16 cellular contexts compared by ENCODE assay signal in genomic region chr11:6572215-6572614, GRCh38. TPM values are rescaled to one million over a fixed set of nuclear protein-coding genes. Genes with fewer than 3 reads are reported as not detected.
A peak's percentile ranks its signal among the peaks of the same experiment; 100 is the strongest.
DNase-seq lines count a peak whose midpoint lies in the region; ATAC-seq and TF ChIP-seq lines count a peak whose summit lies in the region.
"Had no signal": no experiment of that assay in that cellular context is flagged by ENCODE, and none has a peak within 500 bp of the region (broad histone marks: within the 10 kb centered on the region; RNA-seq: fewer than 3 reads in every experiment).

No MANE protein-coding gene starts in this region.

- peak; percentile 26 for DNase-seq in MCF 10A (ENCODE audit: unreplicated experiment)
- no peak for DNase-seq in breast epithelium (ENCODE audit: low spot score in 2 of 2)
- peak; percentile 42 for DNase-seq in brain microvascular endothelial cell
- peak; percentile 42 to 73 for DNase-seq in foreskin keratinocyte
- DNase-seq in OCI-LY7 (ENCODE audit: low spot score), result no peak
- DNase-seq in T-helper 9 cell, result no peak
- no peak for DNase-seq in dermis blood vessel endothelial cell
- DNase-seq in NCI-H146 (lab: John Stamatoyannopoulos, UW), result no peak
- DNase-seq: activated CD4-positive, alpha-beta T cell treated with anti-CD3 and anti-CD28 coated beads, Interleukin-2, amount 50 U/mL, for 4 hours; lower lobe of right lung; NCI-H2029 treated with DMSO at 0.1 percent for 48 hours; Right ventricle myocardium superior; small intestine had no signal

- H3K36me3 Mint-ChIP-seq in MCF 10A (ENCODE audit: insufficient read depth, unreplicated experiment), result peaks cover 8% of the 10 kb centered on the region

- TF ChIP-seq CTCF in MCF 10A (IDR thresholded peaks at IDR 0.05; ENCODE audit: unreplicated experiment) (no peak), breast epithelium (IDR thresholded peaks at IDR 0.05) (no peak), brain microvascular endothelial cell (IDR thresholded peaks at IDR 0.05; ENCODE audit: low read depth, low read length, missing control alignments) (no peak), foreskin keratinocyte (conservative IDR thresholded peaks at IDR 0.05) (no peak), OCI-LY7 (conservative IDR thresholded peaks at IDR 0.05; ENCODE audit: low read length) (no peak)

- in situ Hi-C loops in brain microvascular endothelial cell (cut with HindIII; ENCODE audit: low pct_ligation_motif_present, low sequenced_read_pairs), result no loop called here

- no peak overlapping the region for H3K27ac ChIP-seq in breast epithelium
- H3K27ac ChIP-seq in brain microvascular endothelial cell, result no peak overlapping the region
- H3K27ac ChIP-seq in foreskin keratinocyte, result no peak overlapping the region
- H3K27ac ChIP-seq in OCI-LY7 (ENCODE audit: low read depth, low read length, poor library complexity, severe bottlenecking), result no peak overlapping the region
- H3K27ac ChIP-seq: 22Rv1, lower lobe of right lung had no signal

- CTCF ChIA-PET in MCF 10A (lab: Yijun Ruan, JAX), result interaction anchor here (1.5 kb wide), 1 partner anchor 9 kb away, joined by 3 read pairs; no protein-coding TSS in a partner anchor
- CTCF ChIA-PET in OCI-LY7 (lab: Charles Lee; ENCODE audit: unreplicated experiment), result no interaction called here

- H3K9me3 Mint-ChIP-seq in MCF 10A (ENCODE audit: unreplicated experiment), result no peaks in the 10 kb centered on the region
- H3K9me3 Mint-ChIP-seq: activated T-helper 17 cell treated with anti-CD3 and anti-CD28 coated beads, Interleukin-2, amount 50 U/mL, for 72 hours; stimulated activated naive CD8-positive, alpha-beta T cell treated with anti-CD3 and anti-CD28 coated beads, Interleukin-15, Interleukin-2, amounts not matched to agents 100 ng/mL and 50 ng/mL, for 24 hours had no signal

- H3K9me3 ChIP-seq in breast epithelium (no peaks in the 10 kb centered on the region), OCI-LY7 (ENCODE audit: low read length) (no peaks in the 10 kb centered on the region)
- H3K9me3 ChIP-seq: lower lobe of right lung had no signal

- H3K27me3 ChIP-seq in breast epithelium (no peaks in the 10 kb centered on the region), brain microvascular endothelial cell (replicated peaks) (no peaks in the 10 kb centered on the region), foreskin keratinocyte (no peaks in the 10 kb centered on the region)

- H3K79me2 ChIP-seq in OCI-LY7 (ENCODE audit: insufficient read depth, low read depth, low read length), result no peaks in the 10 kb centered on the region

- H3K4me3 ChIP-seq in breast epithelium (no peak overlapping the region), brain microvascular endothelial cell (ENCODE audit: low read depth, low read length) (no peak overlapping the region), OCI-LY7 (ENCODE audit: low read depth, low read length, poor library complexity, severe bottlenecking) (no peak overlapping the region)
- H3K4me3 ChIP-seq: lower lobe of right lung had no signal

- H2AFZ ChIP-seq in OCI-LY7 (ENCODE audit: low read length), result no peak overlapping the region

- H3K9me2 ChIP-seq in OCI-LY7 (ENCODE audit: insufficient read depth, low read length), result no peaks in the 10 kb centered on the region

- H3K4me3 Mint-ChIP-seq in MCF 10A (ENCODE audit: unreplicated experiment), result no peak overlapping the region
- H3K4me3 Mint-ChIP-seq: activated T-helper 17 cell treated with anti-CD3 and anti-CD28 coated beads, Interleukin-2, amount 50 U/mL, for 72 hours; stimulated activated naive CD8-positive, alpha-beta T cell treated with anti-CD3 and anti-CD28 coated beads, Interleukin-15, Interleukin-2, amounts not matched to agents 100 ng/mL and 50 ng/mL, for 24 hours had no signal

- ATAC-seq in foreskin keratinocyte, result peak; percentile 61
- ATAC-seq: activated T-helper 17 cell treated with anti-CD3 and anti-CD28 coated beads, Interleukin-2, amount 50 U/mL, for 72 hours had no signal

- peak overlapping the region; percentile 33 for H3K27ac Mint-ChIP-seq in MCF 10A (ENCODE audit: low read depth, unreplicated experiment)
- H3K27ac Mint-ChIP-seq: activated T-helper 17 cell treated with anti-CD3 and anti-CD28 coated beads, Interleukin-2, amount 50 U/mL, for 72 hours; stimulated activated naive CD8-positive, alpha-beta T cell treated with anti-CD3 and anti-CD28 coated beads, Interleukin-15, Interleukin-2, amounts not matched to agents 100 ng/mL and 50 ng/mL, for 24 hours had no signal

- no peaks in the 10 kb centered on the region for H3K36me3 ChIP-seq in breast epithelium
- H3K36me3 ChIP-seq in brain microvascular endothelial cell (replicated peaks), result no peaks in the 10 kb centered on the region
- H3K36me3 ChIP-seq in OCI-LY7 (ENCODE audit: insufficient read depth, low read length), result no peaks in the 10 kb centered on the region
- H3K36me3 ChIP-seq: lower lobe of right lung had no signal

- TF ChIP-seq POLR2A in breast epithelium (IDR thresholded peaks at IDR 0.05), result no peak

- H3K4me1 ChIP-seq in breast epithelium (peaks cover 0 to 1% of the 10 kb centered on the region in 2 donors), foreskin keratinocyte (no peaks in the 10 kb centered on the region), OCI-LY7 (ENCODE audit: insufficient read depth, low read length, poor library complexity, severe bottlenecking) (no peaks in the 10 kb centered on the region)
- H3K4me1 ChIP-seq: lower lobe of right lung had no signal

- peaks cover 26% of the 10 kb centered on the region for H3K4me1 Mint-ChIP-seq in MCF 10A (ENCODE audit: insufficient read depth, unreplicated experiment)

- BruUV-seq in MCF 10A (replicated peaks; lab: Mats Ljungman, UMichigan) (no TSS peak), OCI-LY7 (replicated peaks; lab: Mats Ljungman, UMichigan) (no TSS peak)

- no peaks in the 10 kb centered on the region for H4K20me1 ChIP-seq in OCI-LY7 (ENCODE audit: insufficient read depth, low read length)

- H3K4me2 ChIP-seq in OCI-LY7 (ENCODE audit: low read length), result no peak overlapping the region

- intact Hi-C loops in MCF 10A (cut with micrococcal nuclease) (no loop called here), breast epithelium (cut with DNase I; ENCODE audit: low total_unique reads) (no loop called here), OCI-LY7 (cut with micrococcal nuclease; ENCODE audit: unreplicated experiment) (no loop called here)

- POLR2A ChIA-PET in MCF 10A (lab: Yijun Ruan, JAX) (no interaction called here), OCI-LY7 (lab: Charles Lee) (no interaction called here)

- no peaks in the 10 kb centered on the region for H3K27me3 Mint-ChIP-seq in MCF 10A (ENCODE audit: insufficient read depth, unreplicated experiment)
- H3K27me3 Mint-ChIP-seq: activated T-helper 17 cell treated with anti-CD3 and anti-CD28 coated beads, Interleukin-2, amount 50 U/mL, for 72 hours; stimulated activated naive CD8-positive, alpha-beta T cell treated with anti-CD3 and anti-CD28 coated beads, Interleukin-15, Interleukin-2, amounts not matched to agents 100 ng/mL and 50 ng/mL, for 24 hours had no signal

RNA-seq across cellular contexts. Expression of gene RRP8, which starts 31.2 kb away (rescaled TPM):
- total RNA-seq in MCF 10A (2022), result 23.4 and 27.6 TPM in 2 replicates
- total RNA-seq in breast epithelium, result 10 to 100 TPM in 2 of 3 donors, 1 to 10 TPM in 1; 8.8 to 22.2 (median 20.3) TPM
- 25.0 and 26.1 TPM in 2 replicates for total RNA-seq in foreskin keratinocyte
- polyA plus RNA-seq in foreskin keratinocyte, result 30.4 and 34.6 TPM in 2 replicates
- total RNA-seq in OCI-LY7 (2014; rRNA removed; shearing (Covaris generic)), result 26.4 and 29.4 TPM in 2 replicates
- 25.0 and 33.6 TPM in 2 replicates for total RNA-seq in OCI-LY7 (2022)
- 15.1 and 16.0 TPM in 2 replicates for total RNA-seq in dermis blood vessel endothelial cell

RNA-seq across cellular contexts. Expression of gene ILK, which starts 31.4 kb away (rescaled TPM):
- total RNA-seq in MCF 10A (2022), result 78.9 and 92.3 TPM in 2 replicates
- total RNA-seq in breast epithelium, result 100 to 1,000 TPM; 113 to 118 (median 113) TPM
- 143 and 151 TPM in 2 replicates for total RNA-seq in foreskin keratinocyte
- 143 and 150 TPM in 2 replicates for polyA plus RNA-seq in foreskin keratinocyte
- total RNA-seq in OCI-LY7 (2014; rRNA removed; shearing (Covaris generic)), result 52.0 and 64.8 TPM in 2 replicates
- total RNA-seq in OCI-LY7 (2022), result 80.3 and 88.2 TPM in 2 replicates
- 163 and 202 TPM in 2 replicates for total RNA-seq in dermis blood vessel endothelial cell

RNA-seq across cellular contexts. Expression of gene TAF10, which starts 39.8 kb away (rescaled TPM):
- total RNA-seq in MCF 10A (2022) (157 and 167 TPM in 2 replicates), breast epithelium (10 to 100 TPM; 45.4 to 82.6 (median 54.7) TPM), foreskin keratinocyte (152 and 171 TPM in 2 replicates), OCI-LY7 (2022) (139 and 146 TPM in 2 replicates), dermis blood vessel endothelial cell (27.5 and 34.2 TPM in 2 replicates)
- 195 and 218 TPM in 2 replicates for polyA plus RNA-seq in foreskin keratinocyte
- 97.0 and 117 TPM in 2 replicates for total RNA-seq in OCI-LY7 (2014; rRNA removed; shearing (Covaris generic))

RNA-seq across cellular contexts. Expression of gene TPP1, which starts 47.0 kb away (rescaled TPM):
- 26.9 and 46.5 TPM in 2 replicates for total RNA-seq in MCF 10A (2022)
- 10 to 100 TPM; 27.2 to 71.4 (median 38.2) TPM for total RNA-seq in breast epithelium
- total RNA-seq in foreskin keratinocyte, result 36.3 and 43.3 TPM in 2 replicates
- 33.0 and 33.1 TPM in 2 replicates for polyA plus RNA-seq in foreskin keratinocyte
- total RNA-seq in OCI-LY7 (2014; rRNA removed; shearing (Covaris generic)), result 11.9 and 16.6 TPM in 2 replicates
- total RNA-seq in OCI-LY7 (2022), result 41.1 and 45.4 TPM in 2 replicates
- 137 and 197 TPM in 2 replicates for total RNA-seq in dermis blood vessel endothelial cell

Comparison
In these comparisons a context has a peak if more than half of its experiments do, and no peak if none do; other contexts are left out.
1. DNase-seq: peak in MCF 10A (single experiment), brain microvascular endothelial cell (single experiment) and foreskin keratinocyte (2 of 2); none in breast epithelium (0 of 2), OCI-LY7 (single experiment), T-helper 9 cell (single experiment), dermis blood vessel endothelial cell (single experiment) and NCI-H146 (single experiment).